ENCODE assay signal across 8 cellular contexts in the genomic region with DNA sequence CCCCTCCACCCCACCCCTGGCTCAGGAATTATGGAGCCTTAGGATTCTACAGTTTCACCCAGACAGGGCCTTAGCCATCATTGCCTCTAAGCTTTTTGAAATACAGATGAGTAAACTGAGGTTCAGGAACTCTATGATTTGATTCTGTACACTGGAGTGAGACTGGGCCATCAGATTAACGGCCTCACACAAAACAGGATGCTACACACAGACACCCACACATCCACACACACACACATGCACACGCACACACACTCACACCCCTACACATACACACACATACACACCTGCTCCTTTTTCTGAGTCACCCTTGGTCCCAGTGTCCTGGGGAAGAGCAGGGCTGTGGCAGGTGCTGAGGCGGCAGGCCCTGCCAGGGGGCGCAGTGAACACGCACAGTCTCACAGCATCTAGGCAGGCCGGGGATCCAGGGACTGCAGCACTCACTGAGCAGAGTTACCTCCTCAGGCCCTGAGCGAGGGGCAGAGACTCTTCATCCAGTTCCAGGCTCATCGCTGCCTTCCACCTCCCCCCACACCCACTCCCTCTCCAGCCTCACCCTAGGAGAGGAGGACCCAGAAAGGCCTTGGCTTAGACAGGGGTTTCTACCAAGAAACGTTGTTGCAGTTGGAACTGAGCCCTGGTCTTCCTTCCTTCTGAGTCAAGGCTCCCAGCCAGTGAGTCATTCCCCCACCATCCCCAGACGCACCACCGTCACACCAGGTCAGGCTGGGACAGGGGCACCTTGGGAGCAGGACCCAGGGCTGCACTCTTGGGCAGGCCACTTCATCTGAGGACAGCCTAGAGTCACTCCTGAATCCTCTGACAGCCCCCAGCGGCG.
A peak's percentile ranks its signal among the peaks of the same experiment; 100 is the strongest.
DNase-seq lines count a peak whose midpoint lies in the region; ATAC-seq, FAIRE-seq and TF ChIP-seq lines count a peak whose summit lies in the region.

No MANE protein-coding gene starts in this region.

- peaks cover 5% of the 10 kb centered on the region for H3K27me3 Mint-ChIP-seq in H9 (ENCODE audit: low read depth)
- H3K27me3 Mint-ChIP-seq in stimulated activated memory B cell treated with anti-CD40 and anti-IgM and Interleukin-4, amounts not matched to agents 10 μg/mL and 1 μg/mL and 100 μg/mL, for 72 hours, result peaks cover 21% of the 10 kb centered on the region

- H2BK20ac ChIP-seq in H9 (ENCODE audit: low read depth, low read length, poor library complexity, severe bottlenecking), result no peak overlapping the region

- DNase-seq in ACHN, result peak; percentile 89
- DNase-seq in H9, result peak; percentile 89
- peak; percentile 84 for DNase-seq in RKO (ENCODE audit: low spot score)
- peak; percentile 99 for DNase-seq in fibroblast of mammary gland (ENCODE audit: low read depth)
- no peak for DNase-seq in pancreas
- DNase-seq in globus pallidus (ENCODE audit: low spot score), result no peak
- DNase-seq in NCI-H2171 (lab: John Stamatoyannopoulos, UW), result no peak

- H3K4me3 Mint-ChIP-seq in H9, result no peak overlapping the region
- H3K4me3 Mint-ChIP-seq in stimulated activated memory B cell treated with anti-CD40 and anti-IgM and Interleukin-4, amounts not matched to agents 10 μg/mL and 1 μg/mL and 100 μg/mL, for 72 hours, result no peak overlapping the region

- no peak overlapping the region for H3K4ac ChIP-seq in H9 (ENCODE audit: low read depth, low read length)

- H3K4me3 ChIP-seq in fibroblast of mammary gland (ENCODE audit: control insufficient read depth, low read depth, low read length) (peak overlapping the region; percentile 51), pancreas (no peak overlapping the region)

- no peaks in the 10 kb centered on the region; a peak in 1 of 7 replicates for H3K36me3 Mint-ChIP-seq in H9 (ENCODE audit: insufficient read depth in 1 of 3, low read depth in 3 of 3)
- no peaks in the 10 kb centered on the region for H3K36me3 Mint-ChIP-seq in stimulated activated memory B cell treated with anti-CD40 and anti-IgM and Interleukin-4, amounts not matched to agents 10 μg/mL and 1 μg/mL and 100 μg/mL, for 72 hours

- no peak overlapping the region for H3K56ac ChIP-seq in H9 (ENCODE audit: insufficient read length, low read depth, low read length)

- intact Hi-C loops in pancreas (cut with DNase I), result no loop called here

- no peak overlapping the region for H3K23ac ChIP-seq in H9 (ENCODE audit: insufficient read length, low read depth, low read length)

- no peak overlapping the region for H2BK120ac ChIP-seq in H9 (ENCODE audit: low read depth, low read length, poor library complexity, severe bottlenecking)

- no peaks in the 10 kb centered on the region for H3K79me1 ChIP-seq in H9 (ENCODE audit: insufficient read depth, low read depth, low read length, poor library complexity, severe bottlenecking)

- H3K4me1 ChIP-seq in H9 (ENCODE audit: insufficient read depth, low read length), result no peaks in the 10 kb centered on the region; the same call in 1 of the 2 replicates
- no peaks in the 10 kb centered on the region for H3K4me1 ChIP-seq in pancreas

- no peak overlapping the region for H2BK12ac ChIP-seq in H9 (ENCODE audit: insufficient read length, low read depth, low read length)

- no peak overlapping the region for H3K4me2 ChIP-seq in H9 (ENCODE audit: insufficient read depth, insufficient read length, low read length)

- H2BK5ac ChIP-seq in H9 (ENCODE audit: insufficient read length, low read length), result no peak overlapping the region

- peaks cover 17% of the 10 kb centered on the region in 2 experiments for H3K4me1 Mint-ChIP-seq in H9
- H3K4me1 Mint-ChIP-seq in stimulated activated memory B cell treated with anti-CD40 and anti-IgM and Interleukin-4, amounts not matched to agents 10 μg/mL and 1 μg/mL and 100 μg/mL, for 72 hours, result peaks cover 16% of the 10 kb centered on the region

- H4K5ac ChIP-seq in H9 (ENCODE audit: insufficient read length, low read depth, low read length), result no peak overlapping the region

- no peaks in the 10 kb centered on the region for H3K27me3 ChIP-seq in H9 (ENCODE audit: insufficient read depth, low read length)
- no peaks in the 10 kb centered on the region for H3K27me3 ChIP-seq in pancreas

- TF ChIP-seq CTCF in H9 (conservative IDR thresholded peaks at IDR 0.05) (peak; percentile 77), fibroblast of mammary gland (conservative IDR thresholded peaks at IDR 0.05; ENCODE audit: control insufficient read depth, insufficient read depth, low read depth, low read length) (peak; percentile 54), pancreas (IDR thresholded peaks at IDR 0.05) (no peak)

- no peak overlapping the region for H3K18ac ChIP-seq in H9 (ENCODE audit: insufficient read length, low read depth, low read length)

- H2AFZ ChIP-seq in H9 (ENCODE audit: low read length), result no peak overlapping the region

- peak overlapping the region in 2 of 3 experiments; percentile 19 to 46; a peak in 4 of 7 replicates for H3K27ac Mint-ChIP-seq in H9
- no peak overlapping the region for H3K27ac Mint-ChIP-seq in stimulated activated memory B cell treated with anti-CD40 and anti-IgM and Interleukin-4, amounts not matched to agents 10 μg/mL and 1 μg/mL and 100 μg/mL, for 72 hours

- no peaks in the 10 kb centered on the region for H4K20me1 ChIP-seq in H9 (ENCODE audit: control insufficient read depth, insufficient read depth, insufficient read length)

- H3K9me3 ChIP-seq in H9 (ENCODE audit: control insufficient read depth, low read depth, low read length) (no peaks in the 10 kb centered on the region), pancreas (no peaks in the 10 kb centered on the region)

- H2AK5ac ChIP-seq in H9 (ENCODE audit: insufficient read length, low read length), result no peak overlapping the region

- H3K36me3 ChIP-seq in pancreas, result no peaks in the 10 kb centered on the region

- H3K14ac ChIP-seq in H9 (ENCODE audit: insufficient read depth, low read length), result no peak overlapping the region

- H4K91ac ChIP-seq in H9 (ENCODE audit: insufficient read length, low read depth, low read length), result no peak overlapping the region

- no peaks in the 10 kb centered on the region for H3K23me2 ChIP-seq in H9 (ENCODE audit: insufficient read length, low read depth, low read length, poor library complexity, severe bottlenecking)

- ATAC-seq in pancreas, result peak in 3 of 4 donors; percentile 46 to 55 (median 48)
- no peak for ATAC-seq in stimulated activated memory B cell treated with anti-CD40 and anti-IgM and Interleukin-4, amounts not matched to agents 10 μg/mL and 1 μg/mL and 100 μg/mL, for 72 hours

- no peak overlapping the region for H3T11ph ChIP-seq in H9 (ENCODE audit: low read length)

- FAIRE-seq in pancreas (lab: Jason Lieb, UNC), result no peak

- no peak overlapping the region for H3K9ac ChIP-seq in H9 (ENCODE audit: extremely low read depth, insufficient read length, low read length)

- in situ Hi-C loops in ACHN (cut with HindIII; ENCODE audit: low pct_ligation_motif_present, low pct_unique_long_range_greater_than_20kb, low sequenced_read_pairs), result no loop called here

- WGBS in H9 (ENCODE audit: extremely low coverage, insufficient read length, low lambda C conversion rate), result no CpG with 5 or more reads among the region's 13 CpGs
- 80 to 87% methylated on average over 13 of the region's 13 CpGs for WGBS in pancreas, 2 donors

- no peaks in the 10 kb centered on the region; a peak in 1 of 5 replicates for H3K9me3 Mint-ChIP-seq in H9
- H3K9me3 Mint-ChIP-seq in stimulated activated memory B cell treated with anti-CD40 and anti-IgM and Interleukin-4, amounts not matched to agents 10 μg/mL and 1 μg/mL and 100 μg/mL, for 72 hours, result no peaks in the 10 kb centered on the region

- no peak overlapping the region for H4K8ac ChIP-seq in H9 (replicated peaks; ENCODE audit: insufficient read length, low read depth, low read length)

- H3K79me2 ChIP-seq in H9 (ENCODE audit: insufficient read depth, low read length), result no peaks in the 10 kb centered on the region

- H3K27ac ChIP-seq in H9 (ENCODE audit: insufficient read length, low read depth, low read length) (no peak overlapping the region), pancreas (no peak overlapping the region)

- no peak overlapping the region for H2BK15ac ChIP-seq in H9 (ENCODE audit: low read depth, low read length)

Comparison
In these comparisons a context has a peak if more than half of its experiments do, and no peak if none do; other contexts are left out.
1. DNase-seq: peak in ACHN (single experiment), H9 (single experiment), RKO (single experiment) and fibroblast of mammary gland (single experiment); none in pancreas (0 of 6), globus pallidus (single experiment) and NCI-H2171 (single experiment).
2. CTCF ChIP-seq: peak in H9 (single experiment) and fibroblast of mammary gland (single experiment); none in pancreas (0 of 4).